12 cellular contexts compared by ENCODE assay signal in genomic region chr12:124549629-124550028, GRCh38. TPM values are rescaled to one million over a fixed set of nuclear protein-coding genes. Genes with fewer than 3 reads are reported as not detected.
DNase-seq lines count a peak whose midpoint lies in the region; ATAC-seq, FAIRE-seq and TF ChIP-seq lines count a peak whose summit lies in the region.
"Had no signal": no experiment of that assay in that cellular context is flagged by ENCODE, and none has a peak within 500 bp of the region (broad histone marks: within the 10 kb centered on the region; RNA-seq: fewer than 3 reads in every experiment).

No MANE protein-coding gene starts in this region.

- H4K20me1 ChIP-seq in BLaER1, result peaks cover 100% of the 10 kb centered on the region
- peaks cover 32% of the 10 kb centered on the region for H4K20me1 ChIP-seq in keratinocyte (ENCODE audit: control insufficient read depth, extremely low read depth, insufficient read depth, low read length)
- peaks cover 100% of the 10 kb centered on the region for H4K20me1 ChIP-seq in smooth muscle cell (ENCODE audit: low read depth)

- no peaks in the 10 kb centered on the region for H3K9me1 ChIP-seq in keratinocyte (ENCODE audit: control insufficient read depth, extremely low read depth, insufficient read depth, low read length)

- FAIRE-seq in keratinocyte (lab: Jason Lieb, UNC), result no peak

- H3K9ac ChIP-seq in BLaER1, result peak overlapping the region; percentile 63
- H3K9ac ChIP-seq in adipocyte (ENCODE audit: low read length), result peak overlapping the region; percentile 6
- H3K9ac ChIP-seq in keratinocyte (ENCODE audit: control insufficient read depth, extremely low read depth, insufficient read depth, low read length), result peak overlapping the region; percentile 71
- H3K9ac ChIP-seq in smooth muscle cell (ENCODE audit: low read depth), result peak overlapping the region; percentile 77

- H3K4me3 ChIP-seq in BLaER1 (peak overlapping the region; percentile 34; the same call in 1 of the 2 replicates), adipocyte (ENCODE audit: low read length) (no peak overlapping the region), keratinocyte (ENCODE audit: control insufficient read depth in 2 of 3, extremely low read depth in 1 of 3, insufficient read depth in 2 of 3, low read depth in 1 of 3, low read length in 3 of 3) (peak overlapping the region in 1 of 3 experiments; percentile 45), smooth muscle cell (no peak overlapping the region)

- intact Hi-C loops in posterior cingulate gyrus (cut with DNase I), result no loop called here

- peak overlapping the region; percentile 94 for H3K4me2 ChIP-seq in BLaER1
- H3K4me2 ChIP-seq in keratinocyte (ENCODE audit: control insufficient read depth, extremely low read depth, insufficient read depth, low read depth, low read length), result peak overlapping the region; percentile 76
- H3K4me2 ChIP-seq in smooth muscle cell, result peak overlapping the region; percentile 73

- H3K9me3 ChIP-seq in BLaER1 (no peaks in the 10 kb centered on the region), adipocyte (ENCODE audit: control insufficient read depth, low read length) (no peaks in the 10 kb centered on the region), keratinocyte (ENCODE audit: control insufficient read depth, low read depth, low read length) (no peaks in the 10 kb centered on the region), smooth muscle cell (replicated peaks; ENCODE audit: low read depth) (no peaks in the 10 kb centered on the region)
- H3K9me3 ChIP-seq: neutrophil had no signal

- peak overlapping the region; percentile 73 for H3K27ac ChIP-seq in BLaER1
- H3K27ac ChIP-seq in keratinocyte (ENCODE audit: control insufficient read depth, insufficient read depth, low read length), result peak overlapping the region; percentile 72
- peak overlapping the region; percentile 97 for H3K27ac ChIP-seq in smooth muscle cell (ENCODE audit: low read depth)
- no peak overlapping the region for H3K27ac ChIP-seq in caudate nucleus (ENCODE audit: low read depth, low read length)
- H3K27ac ChIP-seq: C4-2B had no signal

- TF ChIP-seq CTCF in keratinocyte (optimal IDR thresholded peaks at IDR 0.05 in 1 of 3, IDR thresholded peaks at IDR 0.05 in 1 of 3, conservative IDR thresholded peaks at IDR 0.05 in 1 of 3; ENCODE audit: extremely low read depth in 1 of 3, insufficient read depth in 2 of 3, low read length in 3 of 3) (no peak), smooth muscle cell (IDR thresholded peaks at IDR 0.05; ENCODE audit: borderline replicate concordance, insufficient read depth, poor library complexity, severe bottlenecking) (no peak)

- H3K79me2 ChIP-seq in keratinocyte (ENCODE audit: control insufficient read depth, insufficient read depth, low read length) (peaks cover 94% of the 10 kb centered on the region), smooth muscle cell (ENCODE audit: low read depth) (peaks cover 93% of the 10 kb centered on the region)

- no peak for ATAC-seq in HG03175 (IDR thresholded peaks at IDR 0.05; ENCODE audit: unreplicated experiment)
- ATAC-seq: activated CD4-positive, CD25-positive, alpha-beta regulatory T cell treated with anti-CD3 and anti-CD28 coated beads, Interleukin-2, amount 50 U/mL, for 24 hours had no signal

- DNase-seq in adipocyte (ENCODE audit: low read depth) (no peak), keratinocyte (ENCODE audit: low read depth, low spot score) (no peak), smooth muscle cell (lab: John Stamatoyannopoulos, UW; ENCODE audit: unreplicated experiment) (peak; percentile 41), posterior cingulate gyrus (no peak), germinal center (ENCODE audit: low spot score) (no peak), caudate nucleus (lab: John Stamatoyannopoulos, UW) (no peak)
- DNase-seq: central memory CD4-positive, alpha-beta T cell had no signal

- H3F3A ChIP-seq in smooth muscle cell (ENCODE audit: low read depth), result peaks cover 28% of the 10 kb centered on the region

- dilution Hi-C loops in keratinocyte (cut with MboI; ENCODE audit: extremely low pct_ligation_motif_present, low sequenced_read_pairs), result no loop called here

- no peaks in the 10 kb centered on the region for H3K27me3 ChIP-seq in BLaER1
- H3K27me3 ChIP-seq in adipocyte (replicated peaks; ENCODE audit: control insufficient read depth, insufficient read depth, low read length), result no peaks in the 10 kb centered on the region
- H3K27me3 ChIP-seq in keratinocyte (ENCODE audit: control insufficient read depth, extremely low read depth, insufficient read depth, low read length), result no peaks in the 10 kb centered on the region
- no peaks in the 10 kb centered on the region for H3K27me3 ChIP-seq in smooth muscle cell (ENCODE audit: low read depth)
- H3K27me3 ChIP-seq: neutrophil had no signal

- H3K4me1 ChIP-seq in BLaER1 (peaks cover 98% of the 10 kb centered on the region), adipocyte (ENCODE audit: control insufficient read depth, insufficient read depth, low read length) (peaks cover 58% of the 10 kb centered on the region), keratinocyte (ENCODE audit: control insufficient read depth, extremely low read depth, insufficient read depth, low read length) (peaks cover 42% of the 10 kb centered on the region), smooth muscle cell (ENCODE audit: low read depth) (peaks cover 40% of the 10 kb centered on the region)

- 53% methylated on average over 17 of the region's 17 CpGs for WGBS in smooth muscle cell (ENCODE audit: low lambda C conversion rate)

- H3K36me3 ChIP-seq in BLaER1, result no peaks in the 10 kb centered on the region
- no peaks in the 10 kb centered on the region for H3K36me3 ChIP-seq in adipocyte (ENCODE audit: control insufficient read depth, insufficient read depth, low read length, severe bottlenecking)
- H3K36me3 ChIP-seq in keratinocyte (ENCODE audit: control insufficient read depth in 2 of 2, extremely low read depth in 1 of 2, insufficient read depth in 2 of 2, low read length in 2 of 2), result peaks cover 3 to 10% of the 10 kb centered on the region in 2 experiments
- no peaks in the 10 kb centered on the region for H3K36me3 ChIP-seq in smooth muscle cell (ENCODE audit: low read depth)
- H3K36me3 ChIP-seq: neutrophil had no signal

- H2AFZ ChIP-seq in keratinocyte (ENCODE audit: control insufficient read depth, low read length) (no peak overlapping the region), smooth muscle cell (ENCODE audit: low read depth) (no peak overlapping the region)

RNA-seq across cellular contexts. Expression of gene NCOR2, which starts 17.8 kb away (rescaled TPM):
- polyA plus RNA-seq in keratinocyte (4.7 to 10.3 TPM (median 5.0 TPM) in 3 replicates), smooth muscle cell (164 and 169 TPM in 2 replicates)
- polyA plus RNA-seq in keratinocyte (2011; ENCODE audit: low read depth), result 31.0 TPM
- 6.5 and 20.0 TPM in 2 replicates for polyA plus RNA-seq in keratinocyte (2011; cell fraction: cytosol; rRNA removed)
- polyA plus RNA-seq in keratinocyte (2011; cell fraction: nucleus; rRNA removed), result 43.3 and 69.5 TPM in 2 replicates
- 35.3 and 75.7 TPM in 2 replicates for polyA plus RNA-seq in keratinocyte (2012; ENCODE audit: low replicate concordance)
- polyA minus RNA-seq in keratinocyte, result 19.3 to 59.5 TPM (median 23.6 TPM) in 3 replicates
- polyA minus RNA-seq in keratinocyte (2011; cell fraction: cytosol; rRNA and poly(A)+ RNA removed), result 40.7 TPM
- polyA minus RNA-seq in keratinocyte (2011; cell fraction: nucleus; rRNA and poly(A)+ RNA removed), result 50.3 and 64.5 TPM in 2 replicates
- total RNA-seq in smooth muscle cell, result 64.1 and 64.7 TPM in 2 replicates

Comparison
In these comparisons a context has a peak if more than half of its experiments do, and no peak if none do; other contexts are left out.
1. H3K9ac ChIP-seq: peak in every context shown above with its lines; median percentile 77 in smooth muscle cell; 71 in keratinocyte; 63 in BLaER1; 6 in adipocyte.